Comparison of ENCODE assay signal across 16 cellular contexts in genomic region chr2:46877619-46878113, GRCh38.
"Had no signal": no experiment of that assay in that cellular context is flagged by ENCODE, and none has a peak within 500 bp of the region (broad histone marks: within the 10 kb centered on the region; RNA-seq: fewer than 3 reads in every experiment).

No MANE protein-coding gene starts in this region.

- H3K27me3 ChIP-seq: body of pancreas, dorsolateral prefrontal cortex, neural progenitor cell, ovary, stomach, upper lobe of left lung had no signal

- H3K27me3 Mint-ChIP-seq: activated naive CD8-positive, alpha-beta T cell treated with anti-CD3 and anti-CD28 coated beads for 36 hours had no signal

- H3K4me1 ChIP-seq: neural progenitor cell had no signal

- H2AFZ ChIP-seq: neural progenitor cell had no signal

- H3K27ac Mint-ChIP-seq: activated CD4-positive, alpha-beta memory T cell treated with anti-CD3 and anti-CD28 coated beads for 36 hours; activated naive CD8-positive, alpha-beta T cell treated with anti-CD3 and anti-CD28 coated beads for 36 hours; activated T-helper 17 cell treated with anti-CD3 and anti-CD28 coated beads, Interleukin-2, amount 50 U/mL, for 72 hours; endodermal cell; neural progenitor cell; WTC11 had no signal

- ATAC-seq: activated T-helper 17 cell treated with anti-CD3 and anti-CD28 coated beads, Interleukin-2, amount 50 U/mL, for 72 hours had no signal

- FAIRE-seq: keratinocyte had no signal

- H3K4me3 ChIP-seq: body of pancreas, dorsolateral prefrontal cortex, neural progenitor cell, ovary, smooth muscle cell, stomach, upper lobe of left lung had no signal

- H3K9me3 Mint-ChIP-seq: activated CD4-positive, alpha-beta memory T cell treated with anti-CD3 and anti-CD28 coated beads for 36 hours; activated naive CD8-positive, alpha-beta T cell treated with anti-CD3 and anti-CD28 coated beads for 36 hours; activated T-helper 17 cell treated with anti-CD3 and anti-CD28 coated beads, Interleukin-2, amount 50 U/mL, for 72 hours; endodermal cell; neural progenitor cell had no signal

- H3K27ac ChIP-seq: epithelial cell of prostate, neural progenitor cell, ovary had no signal

- H3K36me3 Mint-ChIP-seq: activated CD4-positive, alpha-beta memory T cell treated with anti-CD3 and anti-CD28 coated beads for 36 hours; activated naive CD8-positive, alpha-beta T cell treated with anti-CD3 and anti-CD28 coated beads for 36 hours; neural progenitor cell; WTC11 had no signal

- H3K4me3 Mint-ChIP-seq: activated CD4-positive, alpha-beta memory T cell treated with anti-CD3 and anti-CD28 coated beads for 36 hours; activated naive CD8-positive, alpha-beta T cell treated with anti-CD3 and anti-CD28 coated beads for 36 hours; activated T-helper 17 cell treated with anti-CD3 and anti-CD28 coated beads, Interleukin-2, amount 50 U/mL, for 72 hours; endodermal cell; neural progenitor cell; WTC11 had no signal

- H3K4me1 Mint-ChIP-seq: activated T-helper 17 cell treated with anti-CD3 and anti-CD28 coated beads, Interleukin-2, amount 50 U/mL, for 72 hours had no signal

- H3K9ac ChIP-seq: neural progenitor cell had no signal

- DNase-seq: activated CD4-positive, alpha-beta memory T cell treated with anti-CD3 and anti-CD28 coated beads for 36 hours; activated naive CD4-positive, alpha-beta T cell; activated naive CD8-positive, alpha-beta T cell treated with anti-CD3 and anti-CD28 coated beads for 36 hours; dorsolateral prefrontal cortex; endodermal cell; ovary; stimulated activated CD4-positive, alpha-beta T cell treated with anti-CD3 and anti-CD28 coated beads, Interleukin-4, amount 100 ng/mL, for 1 hour; stomach had no signal

- H3K9me3 ChIP-seq: body of pancreas, ovary, stomach, upper lobe of left lung had no signal

- H3K4me2 ChIP-seq: neural progenitor cell, smooth muscle cell had no signal

- H3K36me3 ChIP-seq: neural progenitor cell, ovary, stomach, upper lobe of left lung had no signal
